ENCODE assay signal across 7 cellular contexts in genomic region chr1:248928122-248928521, GRCh38. TPM values are rescaled to one million over a fixed set of nuclear protein-coding genes. Genes with fewer than 3 reads are reported as not detected.
DNase-seq lines count a peak whose midpoint lies in the region; TF ChIP-seq lines count a peak whose summit lies in the region.
"Not testable (repeated sequence)": the region's sequence is repeated elsewhere in the genome, so short reads cannot be mapped to it uniquely, and the experiment has no call there.

No MANE protein-coding gene starts in this region.

- not testable (repeated sequence) for H3K9me2 ChIP-seq in Loucy (replicated peaks; ENCODE audit: low read depth, low read length)

- not testable (repeated sequence) for H3K36me3 Mint-ChIP-seq in activated CD4-positive, alpha-beta T cell treated with anti-CD3 and anti-CD28 coated beads, Interleukin-2, amount 10 ng/mL, durations not matched to agents 24 days and 14 days (ENCODE audit: low read depth)

- H3K4me1 Mint-ChIP-seq in activated CD4-positive, alpha-beta T cell treated with anti-CD3 and anti-CD28 coated beads, Interleukin-2, amount 10 ng/mL, durations not matched to agents 24 days and 14 days: peaks cover 35% of the 10 kb centered on the region

- peaks cover 11% of the 10 kb centered on the region for H3K27me3 Mint-ChIP-seq in activated CD4-positive, alpha-beta T cell treated with anti-CD3 and anti-CD28 coated beads, Interleukin-2, amount 10 ng/mL, durations not matched to agents 24 days and 14 days

- H3K27ac ChIP-seq in mesodermal cell (ENCODE audit: low read depth, low read length, severe bottlenecking) (peak overlapping the region; percentile 66), smooth muscle cell (ENCODE audit: low read depth) (peak overlapping the region; percentile 99)

- peak overlapping the region; percentile 64 for H2AFZ ChIP-seq in Loucy (ENCODE audit: low read length)
- H2AFZ ChIP-seq in smooth muscle cell (ENCODE audit: low read depth): not testable (repeated sequence)

- H3K27me3 ChIP-seq in Loucy (ENCODE audit: insufficient read depth, low read length, poor library complexity, severe bottlenecking); smooth muscle cell (ENCODE audit: low read depth): not testable (repeated sequence)

- H3K9ac ChIP-seq in Loucy (ENCODE audit: low read depth, low read length, poor library complexity, severe bottlenecking): peak overlapping the region; percentile 68
- not testable (repeated sequence) for H3K9ac ChIP-seq in smooth muscle cell (ENCODE audit: low read depth)

- intact Hi-C loops in activated CD4-positive, alpha-beta T cell treated with anti-CD3 and anti-CD28 coated beads, Interleukin-2, amount 10 ng/mL, durations not matched to agents 24 days and 14 days (cut with micrococcal nuclease): not testable (repeated sequence)

- not testable (repeated sequence) for H3K36me3 ChIP-seq in Loucy (ENCODE audit: insufficient read depth, low read length); mesodermal cell (ENCODE audit: control insufficient read depth, insufficient read depth, low read length); smooth muscle cell (ENCODE audit: low read depth)

- not testable (repeated sequence) for H3K9me3 ChIP-seq in Loucy (ENCODE audit: insufficient read depth, low read depth, low read length); mesodermal cell (ENCODE audit: control insufficient read depth, low read length); smooth muscle cell (replicated peaks; ENCODE audit: low read depth)

- DNase-seq in GF-D8 (lab: John Stamatoyannopoulos, UW) (peak; percentile 67), NOMO-1 treated with DMSO at 0.1 percent for 48 hours (lab: John Stamatoyannopoulos, UW; ENCODE audit: unreplicated experiment) (peak; percentile 27), SK-MEL-5 (ENCODE audit: low read depth, low spot score) (peak; percentile 84)
- peak; percentile 36 for DNase-seq in activated CD4-positive, alpha-beta T cell treated with anti-CD3 and anti-CD28 coated beads, Interleukin-2, amount 10 ng/mL, durations not matched to agents 24 days and 14 days
- not testable (repeated sequence) for DNase-seq in smooth muscle cell (lab: John Stamatoyannopoulos, UW; ENCODE audit: unreplicated experiment)

- not testable (repeated sequence) for H3K27ac Mint-ChIP-seq in activated CD4-positive, alpha-beta T cell treated with anti-CD3 and anti-CD28 coated beads, Interleukin-2, amount 10 ng/mL, durations not matched to agents 24 days and 14 days

- not testable (repeated sequence) for H3K9me3 Mint-ChIP-seq in activated CD4-positive, alpha-beta T cell treated with anti-CD3 and anti-CD28 coated beads, Interleukin-2, amount 10 ng/mL, durations not matched to agents 24 days and 14 days

- TF ChIP-seq CTCF in Loucy (conservative IDR thresholded peaks at IDR 0.05; ENCODE audit: low read length); smooth muscle cell (IDR thresholded peaks at IDR 0.05; ENCODE audit: borderline replicate concordance, insufficient read depth, poor library complexity, severe bottlenecking): not testable (repeated sequence)

- H3K4me2 ChIP-seq in Loucy (ENCODE audit: low read depth, low read length, poor library complexity, severe bottlenecking) (peak overlapping the region; percentile 55), smooth muscle cell (peak overlapping the region; percentile 77)

- not testable (repeated sequence) for H3K79me2 ChIP-seq in Loucy (ENCODE audit: insufficient read depth, low read length); smooth muscle cell (ENCODE audit: low read depth)

- H3K4me1 ChIP-seq in Loucy (ENCODE audit: insufficient read depth, low read length, poor library complexity, severe bottlenecking) (peaks cover 65% of the 10 kb centered on the region), mesodermal cell (ENCODE audit: control insufficient read depth, insufficient read depth, low read length, poor library complexity, severe bottlenecking) (peaks cover 30% of the 10 kb centered on the region), smooth muscle cell (ENCODE audit: low read depth) (peaks cover 16% of the 10 kb centered on the region)

- not testable (repeated sequence) for H3F3A ChIP-seq in Loucy (ENCODE audit: low read depth); smooth muscle cell (ENCODE audit: low read depth)

- in situ Hi-C loops in SK-MEL-5 (cut with HindIII; ENCODE audit: low pct_unique_long_range_greater_than_20kb, low sequenced_read_pairs): not testable (repeated sequence)

- H3K4me3 Mint-ChIP-seq in activated CD4-positive, alpha-beta T cell treated with anti-CD3 and anti-CD28 coated beads, Interleukin-2, amount 10 ng/mL, durations not matched to agents 24 days and 14 days: not testable (repeated sequence)

- H3K4me3 ChIP-seq in Loucy (ENCODE audit: low read length, poor library complexity, severe bottlenecking): peak overlapping the region; percentile 7
- H3K4me3 ChIP-seq in mesodermal cell (ENCODE audit: extremely low read depth, insufficient read depth, low read length, poor library complexity, severe bottlenecking); smooth muscle cell: not testable (repeated sequence)

- H4K20me1 ChIP-seq in Loucy (ENCODE audit: insufficient read depth, low read length, poor library complexity, severe bottlenecking); smooth muscle cell (ENCODE audit: low read depth): not testable (repeated sequence)

RNA-seq across cellular contexts. Expression of gene PGBD2, which starts 22.1 kb away (rescaled TPM):
- 6.6 and 9.1 TPM in 2 replicates for total RNA-seq in SK-MEL-5 (2014; rRNA removed; shearing (Covaris generic))
- polyA plus RNA-seq in SK-MEL-5 (2015; cell fraction: cytosol; rRNA removed): 3.6 and 4.6 TPM in 2 replicates
- 40.8 and 42.2 TPM in 2 replicates for polyA plus RNA-seq in SK-MEL-5 (2015; cell fraction: nucleus; rRNA removed)
- 7.4 and 7.6 TPM in 2 replicates for total RNA-seq in activated CD4-positive, alpha-beta T cell treated with anti-CD3 and anti-CD28 coated beads, Interleukin-2, amount 10 ng/mL, durations not matched to agents 24 days and 14 days
- 3.2 TPM for polyA plus RNA-seq in mesodermal cell (2013, experiment 1 of 2)
- polyA plus RNA-seq in mesodermal cell (2013, experiment 2 of 2): 2.9 TPM
- 2.3 and 3.5 TPM in 2 replicates for total RNA-seq in smooth muscle cell
- polyA plus RNA-seq in smooth muscle cell: 3.5 and 4.0 TPM in 2 replicates
